ENCODE assay signal across 1 cellular context in genomic region chr22:21009638-21010425, GRCh38.
TF ChIP-seq lines count a peak whose summit lies in the region.

No MANE protein-coding gene starts in this region.

TF ChIP-seq in K562, 482 proteins besides CTCF, POLR2A, EP300 and RAD21 (continued from another document and continues in another):
- TF ChIP-seq ILF3 (IDR thresholded peaks at IDR 0.05; ENCODE audit: borderline replicate concordance) (no peak), HNRNPL (IDR thresholded peaks at IDR 0.05; ENCODE audit: low read depth, low read length) (peak; percentile 95), NFIX (CRISPR knock-in tag; IDR thresholded peaks at IDR 0.05; ENCODE audit: low read depth) (no peak), SMARCB1 (IDR thresholded peaks at IDR 0.05; ENCODE audit: insufficient read length, low read depth) (peak; percentile 89), SRSF9 (IDR thresholded peaks at IDR 0.05; ENCODE audit: borderline replicate concordance, low read depth, low read length) (no peak), MTA2 (IDR thresholded peaks at IDR 0.05; ENCODE audit: low read depth) (no peak), CEBPB (tag; IDR thresholded peaks at IDR 0.05) (no peak), ZNF143 (CRISPR knock-in tag; IDR thresholded peaks at IDR 0.05) (no peak), L3MBTL2 (IDR thresholded peaks at IDR 0.05) (no peak), HDAC3 (IDR thresholded peaks at IDR 0.05; ENCODE audit: borderline replicate concordance, partially characterized antibody) (no peak), HLTF (IDR thresholded peaks at IDR 0.05) (no peak), KDM1A (IDR thresholded peaks at IDR 0.05) (no peak), SMARCC2 (IDR thresholded peaks at IDR 0.05; ENCODE audit: low read depth) (no peak), ZNF592 (IDR thresholded peaks at IDR 0.05) (no peak), CHCHD3 (CRISPR knock-in tag; IDR thresholded peaks at IDR 0.05) (no peak), ZNF165 (CRISPR knock-in tag; IDR thresholded peaks at IDR 0.05; ENCODE audit: borderline replicate concordance) (0 out of 2 replicates have a peak, but pooled peaks have one; percentile 17), ATF7 (IDR thresholded peaks at IDR 0.05) (no peak), ZNF518B (CRISPR knock-in tag; IDR thresholded peaks at IDR 0.05) (no peak), NBN (IDR thresholded peaks at IDR 0.05; ENCODE audit: low read depth) (no peak), ZNF280B (CRISPR knock-in tag; IDR thresholded peaks at IDR 0.05) (no peak), KDM5B (IDR thresholded peaks at IDR 0.05; ENCODE audit: insufficient replicate concordance, low read depth, low read length) (no peak), SMARCA5 (IDR thresholded peaks at IDR 0.05) (no peak), PRDM10 (IDR thresholded peaks at IDR 0.05; ENCODE audit: partially characterized antibody) (no peak), RREB1 (CRISPR knock-in tag; IDR thresholded peaks at IDR 0.05) (no peak), ESRRA (IDR thresholded peaks at IDR 0.05; ENCODE audit: borderline replicate concordance, low read depth) (no peak), ZNF766 (CRISPR knock-in tag; conservative IDR thresholded peaks at IDR 0.05) (no peak), SIN3B (IDR thresholded peaks at IDR 0.05; ENCODE audit: low read depth) (no peak), KLF10 (CRISPR knock-in tag; IDR thresholded peaks at IDR 0.05) (no peak), NR4A1 (CRISPR knock-in tag; IDR thresholded peaks at IDR 0.05) (no peak), NR4A1 (tag; IDR thresholded peaks at IDR 0.05) (peak; percentile 86; the same call in 1 of the 2 replicates), CBX3 (IDR thresholded peaks at IDR 0.05; ENCODE audit: borderline replicate concordance in 1 of 2, low read length in 2 of 2) (no peak), ZKSCAN8 (CRISPR knock-in tag; IDR thresholded peaks at IDR 0.05) (no peak), ELK3 (CRISPR knock-in tag; IDR thresholded peaks at IDR 0.05) (no peak), ZNF124 (CRISPR knock-in tag; IDR thresholded peaks at IDR 0.05) (no peak), ESRRB (CRISPR knock-in tag; IDR thresholded peaks at IDR 0.05; ENCODE audit: borderline replicate concordance) (no peak), ZNF408 (CRISPR knock-in tag; IDR thresholded peaks at IDR 0.05; ENCODE audit: low read depth) (0 out of 2 replicates have a peak, but pooled peaks have one; percentile 30), CEBPG (CRISPR knock-in tag; IDR thresholded peaks at IDR 0.05) (no peak), CEBPG (tag; conservative IDR thresholded peaks at IDR 0.05 in 1 of 2, IDR thresholded peaks at IDR 0.05 in 1 of 2) (no peak)
